Comparison of ENCODE assay signal across 15 cellular contexts in the genomic region with DNA sequence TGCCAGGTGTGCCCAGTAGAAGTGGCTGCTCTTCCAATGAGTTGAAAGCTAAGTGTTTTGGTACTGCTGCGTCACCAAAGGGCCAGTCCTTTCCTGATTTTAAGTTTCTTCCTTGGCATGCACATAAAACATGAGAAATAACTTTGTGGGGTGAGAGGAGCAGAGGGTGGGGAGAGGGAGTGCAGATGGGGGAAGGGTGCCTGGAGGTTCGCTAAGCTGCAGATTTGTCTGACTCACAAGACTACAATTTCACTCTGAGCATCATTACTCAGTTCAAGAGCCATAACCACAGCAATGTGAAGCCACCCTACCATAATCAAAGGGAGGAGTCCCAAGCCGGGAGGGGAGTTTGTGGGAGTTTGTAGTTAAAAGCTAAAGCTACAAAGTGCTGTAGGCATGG.
DNase-seq lines count a peak whose midpoint lies in the region; ATAC-seq and TF ChIP-seq lines count a peak whose summit lies in the region.
"Had no signal": no experiment of that assay in that cellular context is flagged by ENCODE, and none has a peak within 500 bp of the region (broad histone marks: within the 10 kb centered on the region; RNA-seq: fewer than 3 reads in every experiment).

No MANE protein-coding gene starts in this region.

- H3K36me3 ChIP-seq in BLaER1 (no peaks in the 10 kb centered on the region), mucosa of descending colon (ENCODE audit: low read depth) (no peaks in the 10 kb centered on the region), ascending aorta (no peaks in the 10 kb centered on the region)

- in situ Hi-C loops in astrocyte of the spinal cord (cut with HindIII; ENCODE audit: low sequenced_read_pairs) = no loop called here

- H3K9me3 ChIP-seq in BLaER1 (peaks cover 13% of the 10 kb centered on the region), mucosa of descending colon (no peaks in the 10 kb centered on the region), ascending aorta (no peaks in the 10 kb centered on the region)
- H3K9me3 ChIP-seq: esophagus muscularis mucosa had no signal

- TF ChIP-seq CTCF in astrocyte of the spinal cord (IDR thresholded peaks at IDR 0.05; ENCODE audit: low read depth, low read length) = no peak
- TF ChIP-seq CTCF in mucosa of descending colon (IDR thresholded peaks at IDR 0.05) = no peak
- TF ChIP-seq CTCF in ascending aorta (IDR thresholded peaks at IDR 0.05) = no peak

- no peaks in the 10 kb centered on the region for H4K20me1 ChIP-seq in BLaER1

- peak overlapping the region; percentile 67 for H3K4me2 ChIP-seq in BLaER1

- H3K27me3 ChIP-seq in BLaER1 (no peaks in the 10 kb centered on the region), ascending aorta (no peaks in the 10 kb centered on the region)

- H3K9ac ChIP-seq in BLaER1 = no peak overlapping the region

- intact Hi-C loops in mucosa of descending colon (cut with DNase I, micrococcal nuclease) = no loop called here
- intact Hi-C loops in ascending aorta (cut with DNase I) = no loop called here

- peak; percentile 29 for ATAC-seq in mucosa of descending colon
- ATAC-seq: activated CD8-positive, alpha-beta memory T cell treated with anti-CD3 and anti-CD28 coated beads, Interleukin-2, amount 10 ng/mL, durations not matched to agents 7 days and 5 days; SK-N-SH treated with all-trans-retinoic acid at 6 μM for 48 hours; stimulated activated memory B cell treated with anti-CD40 and anti-IgM and Interleukin-4, amounts not matched to agents 10 μg/mL and 1 μg/mL and 100 μg/mL, for 72 hours had no signal

- H3K4me3 ChIP-seq in BLaER1 = no peak overlapping the region
- no peak overlapping the region for H3K4me3 ChIP-seq in astrocyte of the spinal cord (ENCODE audit: low read depth, low read length)
- H3K4me3 ChIP-seq in mucosa of descending colon = no peak overlapping the region
- H3K4me3 ChIP-seq in ascending aorta = no peak overlapping the region
- H3K4me3 ChIP-seq: esophagus muscularis mucosa had no signal

- peaks cover 37% of the 10 kb centered on the region for H3K4me1 ChIP-seq in BLaER1
- no peaks in the 10 kb centered on the region for H3K4me1 ChIP-seq in mucosa of descending colon (ENCODE audit: low read depth)
- no peaks in the 10 kb centered on the region for H3K4me1 ChIP-seq in ascending aorta
- H3K4me1 ChIP-seq: esophagus muscularis mucosa had no signal

- peak; percentile 75 for DNase-seq in HS-5 (ENCODE audit: low read depth)
- peak; percentile 70 for DNase-seq in astrocyte of the spinal cord (ENCODE audit: low read depth, low spot score)
- DNase-seq in mucosa of descending colon = peak in 1 of 3 donors; percentile 5
- no peak for DNase-seq in cerebellum (ENCODE audit: low spot score)
- DNase-seq in ureter (ENCODE audit: low spot score) = no peak
- DNase-seq in ascending aorta (ENCODE audit: low spot score in 2 of 2) = no peak
- no peak for DNase-seq in NCI-H2029 (lab: John Stamatoyannopoulos, UW)
- DNase-seq: activated CD8-positive, alpha-beta memory T cell treated with anti-CD3 and anti-CD28 coated beads, Interleukin-2, amount 10 ng/mL, durations not matched to agents 7 days and 5 days; activated naive CD4-positive, alpha-beta T cell treated with anti-CD3 and anti-CD28 coated beads for 36 hours; NCI-H2081; stimulated activated CD4-positive, alpha-beta T cell treated with anti-CD3 and anti-CD28 coated beads, Interleukin-4, amount 100 ng/mL, for 1 hour had no signal

- H3K27ac ChIP-seq in BLaER1 (no peak overlapping the region), ascending aorta (no peak overlapping the region)
- H3K27ac ChIP-seq: esophagus muscularis mucosa had no signal

Comparison
In these comparisons a context has a peak if more than half of its experiments do, and no peak if none do; other contexts are left out.
1. DNase-seq: peak in HS-5 (single experiment) and astrocyte of the spinal cord (single experiment); none in cerebellum (single experiment), ureter (single experiment), ascending aorta (0 of 2) and NCI-H2029 (single experiment).